In the genomic region with DNA sequence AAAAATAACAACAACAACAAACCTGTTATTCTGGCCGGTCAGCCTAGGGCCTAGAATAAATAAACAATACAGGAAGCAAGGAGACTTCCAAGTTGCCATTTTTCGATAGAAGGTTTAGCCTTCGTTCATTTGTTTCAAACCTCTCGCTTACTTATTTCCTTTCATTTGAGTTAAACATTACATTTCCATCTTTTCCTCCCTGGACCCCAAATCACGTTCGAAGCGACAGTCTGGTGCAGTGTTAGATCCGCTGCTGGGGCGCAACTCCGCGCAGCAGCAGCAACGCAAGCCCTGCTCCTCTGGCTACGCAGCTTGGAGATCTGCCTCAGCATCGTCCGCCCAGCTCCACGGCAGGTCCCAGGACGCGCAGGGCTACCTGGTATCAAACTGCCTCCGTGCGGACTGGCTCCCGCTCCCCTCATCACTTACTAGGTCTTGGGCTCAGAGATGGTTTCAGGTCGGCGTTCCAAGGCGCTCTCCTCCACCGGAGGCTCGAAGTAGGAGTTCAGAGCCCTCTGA, we compare ENCODE assay signal across 8 cellular contexts. TPM values are rescaled to one million over a fixed set of nuclear protein-coding genes. Genes with fewer than 3 reads are reported as not detected.
DNase-seq lines count a peak whose midpoint lies in the region; ATAC-seq and TF ChIP-seq lines count a peak whose summit lies in the region.

No MANE protein-coding gene starts in this region.

- 0% methylated on average over 21 to 26 of the region's 26 CpGs for WGBS in testis, 2 donors

- DNase-seq in DMS53 treated with DMSO at 0.1 percent for 48 hours (lab: John Stamatoyannopoulos, UW; ENCODE audit: unreplicated experiment) (peak; percentile 63), epithelial cell of prostate (ENCODE audit: low read depth, low spot score) (no peak), testis (peak; percentile 68), OCI-M1 (lab: John Stamatoyannopoulos, UW) (no peak)
- peak; percentile 33 to 44 for DNase-seq in activated CD4-positive, alpha-beta T cell treated with anti-CD3 and anti-CD28 coated beads for 4 hours

- H3K27ac ChIP-seq in epithelial cell of prostate (peak overlapping the region; percentile 73), mucosa of rectum (ENCODE audit: low read depth in 2 of 2, low read length in 2 of 2) (peak overlapping the region; percentile 97 to 98), testis (peak overlapping the region; percentile 88 to 93)

- ATAC-seq in GM21360 (IDR thresholded peaks at IDR 0.05; ENCODE audit: unreplicated experiment) (peak; percentile 40), HG03575 (IDR thresholded peaks at IDR 0.05; ENCODE audit: extremely low read depth, insufficient number of reproducible peaks, low FRiP score, unreplicated experiment) (peak; percentile 21)

- no peak for TF ChIP-seq POLR2A in testis (IDR thresholded peaks at IDR 0.05)

- H3K9ac ChIP-seq in mucosa of rectum (ENCODE audit: low read depth in 1 of 2, low read length in 2 of 2): peak overlapping the region; percentile 95 to 99

- H3K27me3 ChIP-seq in mucosa of rectum (ENCODE audit: control insufficient read depth in 2 of 2, insufficient read depth in 2 of 2, low read length in 2 of 2) (no peaks in the 10 kb centered on the region), testis (no peaks in the 10 kb centered on the region)

- H3K36me3 ChIP-seq in mucosa of rectum (ENCODE audit: control insufficient read depth in 2 of 2, insufficient read depth in 2 of 2, low read length in 2 of 2) (peaks cover 9 to 11% of the 10 kb centered on the region in 2 donors), testis (ENCODE audit: low read depth, missing control alignments) (no peaks in the 10 kb centered on the region)

- H3K4me3 ChIP-seq in mucosa of rectum (ENCODE audit: low read length in 2 of 2) (peak overlapping the region; percentile 98 to 100), testis (peak overlapping the region; percentile 92 to 98)

- intact Hi-C loops in testis (cut with DNase I; ENCODE audit: low total_unique reads): no loop called here

- TF ChIP-seq CTCF in testis (IDR thresholded peaks at IDR 0.05): no peak

- peaks cover 0 to 3% of the 10 kb centered on the region in 2 donors for H3K9me3 ChIP-seq in mucosa of rectum (ENCODE audit: control insufficient read depth in 2 of 2, low read length in 2 of 2)
- no peaks in the 10 kb centered on the region for H3K9me3 ChIP-seq in testis

- peaks cover 26 to 46% of the 10 kb centered on the region in 2 donors for H3K4me1 ChIP-seq in mucosa of rectum (ENCODE audit: control insufficient read depth in 2 of 2, insufficient read depth in 2 of 2, low read length in 2 of 2)
- H3K4me1 ChIP-seq in testis: peaks cover 3% of the 10 kb centered on the region

RNA-seq across cellular contexts. Expression of gene TDP2, which starts 0.5 kb away (rescaled TPM):
- total RNA-seq in testis: 10 to 100 TPM; 37.2 to 37.4 TPM
- polyA plus RNA-seq in testis (ENCODE audit: insufficient read depth, low read depth, low replicate concordance): 46.0 TPM

RNA-seq across cellular contexts. Expression of gene ACOT13, which starts 0.7 kb away (rescaled TPM):
- 10 to 100 TPM; 15.6 to 19.1 TPM for total RNA-seq in testis
- 67.7 TPM for polyA plus RNA-seq in testis (ENCODE audit: insufficient read depth, low read depth, low replicate concordance)

RNA-seq across cellular contexts. Expression of gene KIAA0319, which starts 20.2 kb away (rescaled TPM):
- total RNA-seq in testis: 1 to 10 TPM; 2.0 to 2.3 TPM
- 2.1 TPM for polyA plus RNA-seq in testis (ENCODE audit: insufficient read depth, low read depth, low replicate concordance)

RNA-seq across cellular contexts. Expression of gene C6orf62, which starts 52.8 kb away (rescaled TPM):
- total RNA-seq in testis: 100 to 1,000 TPM; 109 to 128 TPM
- 139 TPM for polyA plus RNA-seq in testis (ENCODE audit: insufficient read depth, low read depth, low replicate concordance)

Comparison
In these comparisons a context has a peak if more than half of its experiments do, and no peak if none do; other contexts are left out.
1. DNase-seq: peak in DMS53 treated with DMSO at 0.1 percent for 48 hours (single experiment), activated CD4-positive, alpha-beta T cell treated with anti-CD3 and anti-CD28 coated beads for 4 hours (2 of 2) and testis (single experiment); none in epithelial cell of prostate (single experiment) and OCI-M1 (single experiment).
2. Peak in every context shown above with its lines, with median percentiles within 50 percentile points of each other: H3K27ac ChIP-seq.